In genomic region chr3:139824864-139825263, GRCh38 we compare ENCODE assay signal across 25 cellular contexts.
"Had no signal": no experiment of that assay in that cellular context is flagged by ENCODE, and none has a peak within 500 bp of the region (broad histone marks: within the 10 kb centered on the region; RNA-seq: fewer than 3 reads in every experiment).

No MANE protein-coding gene starts in this region.

- H3K9me3 Mint-ChIP-seq: dendritic cell treated with granulocyte-macrophage colony-stimulating factor and Interleukin-4, amounts not matched to agents 40 ng/mL and 50 ng/mL, for 4 days; mesothelial cell of epicardium had no signal

- H3K4me3 ChIP-seq: colonic mucosa, esophagus squamous epithelium, gastrocnemius medialis, heart right ventricle, left lung, lower lobe of right lung, mucosa of descending colon had no signal

- H3K4me3 Mint-ChIP-seq: dendritic cell treated with granulocyte-macrophage colony-stimulating factor and Interleukin-4, amounts not matched to agents 40 ng/mL and 50 ng/mL, for 4 days; effector memory CD8-positive, alpha-beta T cell; mesothelial cell of epicardium; naive B cell; natural killer cell had no signal

- H3K27ac ChIP-seq: colonic mucosa, esophagus squamous epithelium, gastrocnemius medialis, heart right ventricle, left lung, lower lobe of right lung had no signal

- H3K27ac Mint-ChIP-seq: dendritic cell treated with granulocyte-macrophage colony-stimulating factor and Interleukin-4, amounts not matched to agents 40 ng/mL and 50 ng/mL, for 4 days; effector memory CD8-positive, alpha-beta T cell; mesothelial cell of epicardium; natural killer cell had no signal

- H3K27me3 Mint-ChIP-seq: dendritic cell treated with granulocyte-macrophage colony-stimulating factor and Interleukin-4, amounts not matched to agents 40 ng/mL and 50 ng/mL, for 4 days; effector memory CD8-positive, alpha-beta T cell; naive B cell had no signal

- H3K4me1 Mint-ChIP-seq: mesothelial cell of epicardium, naive B cell, natural killer cell had no signal

- FAIRE-seq: endothelial cell of umbilical vein, islet of Langerhans, keratinocyte had no signal

- H3K27me3 ChIP-seq: colonic mucosa, esophagus squamous epithelium, gastrocnemius medialis, heart right ventricle had no signal

- ATAC-seq: effector memory CD8-positive, alpha-beta T cell; gastrocnemius medialis; heart right ventricle; left cardiac atrium; left lung; left ventricle myocardium superior; lower lobe of right lung; mucosa of descending colon; natural killer cell had no signal

- H3K36me3 Mint-ChIP-seq: mesothelial cell of epicardium, naive B cell, natural killer cell had no signal

- H3K9me3 ChIP-seq: colonic mucosa, esophagus squamous epithelium, gastrocnemius medialis, lower lobe of right lung, mucosa of descending colon had no signal

- H3K4me1 ChIP-seq: colonic mucosa, esophagus squamous epithelium, gastrocnemius medialis, heart right ventricle, left lung, lower lobe of right lung had no signal

- H3K36me3 ChIP-seq: colonic mucosa, esophagus squamous epithelium, gastrocnemius medialis, heart right ventricle, left lung, lower lobe of right lung had no signal

- DNase-seq: colonic mucosa; cortex of kidney; effector CD8-positive, alpha-beta T cell; effector memory CD8-positive, alpha-beta T cell; esophagus squamous epithelium; foreskin fibroblast; foreskin melanocyte; gastrocnemius medialis; glutamatergic neuron; head of caudate nucleus; heart right ventricle; hippocampal formation; left cardiac atrium; left lung; left ventricle myocardium superior; lower lobe of right lung; mesenchymal stem cell; mucosa of descending colon; naive B cell; natural killer cell had no signal
